In genomic region chr3:104145164-104145563, GRCh38 we compare ENCODE assay signal across 1 cellular context.
TF ChIP-seq lines count a peak whose summit lies in the region.

No MANE protein-coding gene starts in this region.

TF ChIP-seq in HepG2, 621 proteins besides CTCF, POLR2A, EP300 and RAD21 (continued from another document):
- TF ChIP-seq MAFF (IDR thresholded peaks at IDR 0.05; ENCODE audit: low read depth, low read length), result peak; percentile 56; the same call in 1 of the 2 replicates
- no peak for TF ChIP-seq PHF5A (CRISPR knock-in tag; IDR thresholded peaks at IDR 0.05; ENCODE audit: low read depth, unreplicated experiment)
- TF ChIP-seq MAFK (conservative IDR thresholded peaks at IDR 0.05 in 1 of 2, IDR thresholded peaks at IDR 0.05 in 1 of 2; ENCODE audit: low read length in 2 of 2), result peak; percentile 59 to 71
- no peak for TF ChIP-seq HMGXB3 (CRISPR knock-in tag; IDR thresholded peaks at IDR 0.05; ENCODE audit: borderline replicate concordance)
- no peak for TF ChIP-seq ZNF570 (CRISPR knock-in tag; IDR thresholded peaks at IDR 0.05; ENCODE audit: borderline replicate concordance)
TF ChIP-seq in HepG2: peak in this region for 2.
